Comparison of ENCODE assay signal across 17 cellular contexts in the genomic region with DNA sequence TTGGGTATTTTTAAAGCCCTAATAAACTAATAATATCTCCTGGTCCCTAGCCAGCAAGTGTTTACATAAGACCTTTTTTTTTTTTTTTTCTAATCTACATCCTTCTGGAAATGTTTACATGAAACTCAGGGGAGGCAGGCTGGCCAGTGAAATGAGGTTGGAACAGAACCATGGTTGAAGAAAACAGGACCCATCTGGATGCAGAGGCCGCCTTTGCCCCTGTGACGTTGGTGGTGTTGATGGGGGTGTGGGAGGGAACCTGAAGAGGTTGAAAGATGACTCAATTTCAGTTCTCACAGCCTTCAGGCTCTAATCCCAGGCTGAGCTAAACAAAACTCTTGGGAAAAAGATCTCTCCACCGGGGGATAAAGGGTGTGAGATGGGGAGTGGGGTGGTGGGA.
DNase-seq lines count a peak whose midpoint lies in the region; ATAC-seq, FAIRE-seq and TF ChIP-seq lines count a peak whose summit lies in the region.
"Had no signal": no experiment of that assay in that cellular context is flagged by ENCODE, and none has a peak within 500 bp of the region (broad histone marks: within the 10 kb centered on the region; RNA-seq: fewer than 3 reads in every experiment).

No MANE protein-coding gene starts in this region.

- TF ChIP-seq CTCF in lower lobe of right lung (IDR thresholded peaks at IDR 0.05): no peak
- no peak for TF ChIP-seq CTCF in transverse colon (IDR thresholded peaks at IDR 0.05)

- DNase-seq in DMS79 treated with DMSO at 0.1 percent for 48 hours (lab: John Stamatoyannopoulos, UW): peak; percentile 34
- no peak for DNase-seq in DMS79 (lab: John Stamatoyannopoulos, UW)
- no peak for DNase-seq in lower lobe of right lung
- DNase-seq in transverse colon: peak; percentile 55
- no peak for DNase-seq in cerebellum (ENCODE audit: low spot score)
- DNase-seq in occipital lobe (lab: John Stamatoyannopoulos, UW): no peak
- DNase-seq: activated CD8-positive, alpha-beta memory T cell treated with anti-CD3 and anti-CD28 coated beads, Interleukin-2, amount 50 U/mL, for 48 hours; DND-41; NCI-H774; nucleus accumbens; substantia nigra; WERI-Rb-1 had no signal

- intact Hi-C loops in lower lobe of right lung (cut with DNase I): no loop called here
- intact Hi-C loops in transverse colon (cut with DNase I; ENCODE audit: low total_unique reads): no loop called here

- 24 to 48% methylated on average over 2 to 3 of the region's 3 CpGs for WGBS in transverse colon (ENCODE audit: low coverage in 1 of 2), 2 donors

- H3K27me3 ChIP-seq in lower lobe of right lung (ENCODE audit: low read depth) (no peaks in the 10 kb centered on the region), transverse colon (no peaks in the 10 kb centered on the region)

- H3K36me3 ChIP-seq in lower lobe of right lung (peaks cover 11% of the 10 kb centered on the region), transverse colon (no peaks in the 10 kb centered on the region)
- H3K36me3 ChIP-seq: SJSA1, WERI-Rb-1 had no signal

- H3K4me3 ChIP-seq in lower lobe of right lung (no peak overlapping the region), transverse colon (no peak overlapping the region)
- H3K4me3 ChIP-seq: SJSA1 had no signal

- ATAC-seq in lower lobe of right lung: peak; percentile 81 to 89
- ATAC-seq in HG02852 (IDR thresholded peaks at IDR 0.05; ENCODE audit: unreplicated experiment): no peak

- peak; percentile 88 for FAIRE-seq in endometrium (lab: Jason Lieb, UNC)
- FAIRE-seq: GM18507, keratinocyte had no signal

- H3K9me3 ChIP-seq in lower lobe of right lung: peaks cover 11% of the 10 kb centered on the region
- no peaks in the 10 kb centered on the region for H3K9me3 ChIP-seq in transverse colon

- in situ Hi-C loops in transverse colon (cut with MboI; ENCODE audit: low pct_ligation_motif_present in 1 of 4, low pct_unique_long_range_greater_than_20kb in 1 of 4, low sequenced_read_pairs in 3 of 4): no loop called here

- TF ChIP-seq POLR2A in transverse colon (IDR thresholded peaks at IDR 0.05): no peak

- H3K4me1 ChIP-seq in lower lobe of right lung (peaks cover 26% of the 10 kb centered on the region), transverse colon (peaks cover 0 to 17% (median 16%) of the 10 kb centered on the region in 4 donors)
- H3K4me1 ChIP-seq: SJSA1 had no signal

- no peak for TF ChIP-seq EP300 in transverse colon (IDR thresholded peaks at IDR 0.05; ENCODE audit: low read depth)

- peak overlapping the region; percentile 76 for H3K27ac ChIP-seq in lower lobe of right lung
- H3K27ac ChIP-seq in transverse colon: peak overlapping the region; percentile 64 to 87 (median 72)
- H3K27ac ChIP-seq: SJSA1, WERI-Rb-1 had no signal

Comparison
In these comparisons a context has a peak if more than half of its experiments do, and no peak if none do; other contexts are left out.
1. DNase-seq: peak in DMS79 treated with DMSO at 0.1 percent for 48 hours (single experiment) and transverse colon (single experiment); none in DMS79 (single experiment), lower lobe of right lung (single experiment), cerebellum (single experiment) and occipital lobe (single experiment).